ENCODE assay signal across 15 cellular contexts in the genomic region with DNA sequence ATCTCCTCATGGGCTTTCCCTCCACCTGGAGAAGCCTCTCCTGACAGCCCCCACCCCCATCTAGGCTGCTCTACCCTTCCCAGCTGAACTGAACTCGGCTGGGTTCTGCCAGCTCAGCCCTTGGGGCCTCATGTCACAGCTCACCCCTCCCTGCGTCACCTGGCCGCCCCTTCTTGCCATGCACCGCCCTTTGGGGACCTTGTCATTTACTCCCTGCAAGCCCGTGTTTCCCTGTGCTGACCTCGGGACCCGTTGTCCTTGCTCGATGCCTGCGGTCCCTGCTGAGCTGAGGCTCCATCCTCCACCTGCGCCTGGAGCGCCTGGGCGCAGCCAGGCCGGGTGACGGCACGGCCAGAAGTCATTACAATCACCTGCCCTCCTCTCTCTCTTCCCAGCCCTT.
"Had no signal": no experiment of that assay in that cellular context is flagged by ENCODE, and none has a peak within 500 bp of the region (broad histone marks: within the 10 kb centered on the region; RNA-seq: fewer than 3 reads in every experiment).

No MANE protein-coding gene starts in this region.

- ATAC-seq: esophagus mucosa; stimulated activated naive B cell treated with anti-CD40 and anti-IgM and Interleukin-4, amounts not matched to agents 10 μg/mL and 1 μg/mL and 100 μg/mL, for 72 hours had no signal

- H3K4me1 Mint-ChIP-seq: activated naive CD4-positive, alpha-beta T cell treated with anti-CD3 and anti-CD28 coated beads, Interleukin-2, amount 50 U/mL, for 24 hours; stimulated activated naive B cell treated with anti-CD40 and anti-IgM and Interleukin-4, amounts not matched to agents 10 μg/mL and 1 μg/mL and 100 μg/mL, for 72 hours had no signal

- DNase-seq: activated CD4-positive, alpha-beta T cell treated with anti-CD3 and anti-CD28 coated beads for 4 hours; activated T-cell treated with anti-CD3 and anti-CD28 coated beads for 4 hours; foreskin fibroblast; midbrain; stimulated activated CD4-positive, alpha-beta T cell treated with anti-CD3 and anti-CD28 coated beads, Interleukin-2, amount 100 ng/mL, for 24 hours; stimulated activated naive B cell treated with anti-CD40 and anti-IgM and Interleukin-4, amounts not matched to agents 10 μg/mL and 1 μg/mL and 100 μg/mL, for 72 hours; substantia nigra; transverse colon had no signal

- H3K27me3 ChIP-seq: neutrophil, right lobe of liver, transverse colon had no signal

- H3K4me3 ChIP-seq: left ventricle myocardium inferior, right lobe of liver, transverse colon had no signal

- H3K4me1 ChIP-seq: left ventricle myocardium inferior, right lobe of liver, transverse colon had no signal

- H3K36me3 Mint-ChIP-seq: activated naive CD4-positive, alpha-beta T cell treated with anti-CD3 and anti-CD28 coated beads, Interleukin-2, amount 50 U/mL, for 24 hours; brain; stimulated activated naive B cell treated with anti-CD40 and anti-IgM and Interleukin-4, amounts not matched to agents 10 μg/mL and 1 μg/mL and 100 μg/mL, for 72 hours had no signal

- H3K36me3 ChIP-seq: left ventricle myocardium inferior, neutrophil, right lobe of liver, transverse colon had no signal

- H3K9me3 Mint-ChIP-seq: activated naive CD4-positive, alpha-beta T cell treated with anti-CD3 and anti-CD28 coated beads, Interleukin-2, amount 50 U/mL, for 24 hours; activated T-helper 2 cell treated with anti-CD3 and anti-CD28 coated beads, Interferon-gamma antibody, Interleukin-2, Interleukin-4, amounts not matched to agents 10 μg/mL and 5 μg/mL and 100 μg/mL, durations not matched to agents 14 hours and 24 hours and 36 hours; stimulated activated naive B cell treated with anti-CD40 and anti-IgM and Interleukin-4, amounts not matched to agents 10 μg/mL and 1 μg/mL and 100 μg/mL, for 72 hours had no signal

- H3K4me3 Mint-ChIP-seq: activated naive CD4-positive, alpha-beta T cell treated with anti-CD3 and anti-CD28 coated beads, Interleukin-2, amount 50 U/mL, for 24 hours; stimulated activated naive B cell treated with anti-CD40 and anti-IgM and Interleukin-4, amounts not matched to agents 10 μg/mL and 1 μg/mL and 100 μg/mL, for 72 hours had no signal

- H3K9me3 ChIP-seq: left ventricle myocardium inferior, neutrophil, right lobe of liver, transverse colon had no signal

- H3K27ac ChIP-seq: neutrophil, right lobe of liver had no signal

- H3K27ac Mint-ChIP-seq: activated naive CD4-positive, alpha-beta T cell treated with anti-CD3 and anti-CD28 coated beads, Interleukin-2, amount 50 U/mL, for 24 hours; activated T-helper 2 cell treated with anti-CD3 and anti-CD28 coated beads, Interferon-gamma antibody, Interleukin-2, Interleukin-4, amounts not matched to agents 10 μg/mL and 5 μg/mL and 100 μg/mL, durations not matched to agents 14 hours and 24 hours and 36 hours; stimulated activated naive B cell treated with anti-CD40 and anti-IgM and Interleukin-4, amounts not matched to agents 10 μg/mL and 1 μg/mL and 100 μg/mL, for 72 hours had no signal
